Comparison of ENCODE assay signal across 9 cellular contexts in the genomic region with DNA sequence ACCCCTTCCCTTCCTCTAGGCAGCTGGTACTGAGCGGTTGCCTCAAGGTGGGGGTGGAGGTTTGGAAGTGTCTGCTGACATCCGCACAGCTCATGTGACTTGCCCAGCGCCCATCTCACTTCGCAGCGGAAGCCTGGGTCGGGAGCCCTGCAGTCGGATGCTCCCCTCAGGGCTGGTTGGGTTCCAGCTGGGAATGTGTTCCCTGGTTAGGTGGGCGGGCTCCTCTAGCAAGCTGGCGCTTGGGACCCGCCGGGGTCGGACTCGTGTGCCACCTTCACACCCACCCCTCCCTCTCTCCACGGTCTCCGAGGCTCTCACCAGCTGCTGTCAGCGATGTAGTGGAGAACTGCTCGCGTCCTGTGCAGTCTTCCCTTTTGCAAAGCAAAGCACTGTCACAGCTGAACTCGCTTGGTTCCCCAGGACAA. TPM values are rescaled to one million over a fixed set of nuclear protein-coding genes. Genes with fewer than 3 reads are reported as not detected.
DNase-seq lines count a peak whose midpoint lies in the region; ATAC-seq and TF ChIP-seq lines count a peak whose summit lies in the region.
"Had no signal": no experiment of that assay in that cellular context is flagged by ENCODE, and none has a peak within 500 bp of the region (broad histone marks: within the 10 kb centered on the region; RNA-seq: fewer than 3 reads in every experiment).

No MANE protein-coding gene starts in this region.

- DNase-seq in SK-MEL-5 (ENCODE audit: low read depth, low spot score) (peak; percentile 78), epidermal melanocyte (ENCODE audit: insufficient read length, low spot score) (peak; percentile 71), renal cortical epithelial cell (ENCODE audit: low read depth) (peak; percentile 23), GF-D8 (lab: John Stamatoyannopoulos, UW) (no peak)

- ATAC-seq in HG03457 (IDR thresholded peaks at IDR 0.05; ENCODE audit: unreplicated experiment) (no peak), HG03442 (IDR thresholded peaks at IDR 0.05; ENCODE audit: unreplicated experiment) (no peak), HG03565 (IDR thresholded peaks at IDR 0.05; ENCODE audit: unreplicated experiment) (no peak)
- ATAC-seq: HCT116 had no signal

- TF ChIP-seq POLR2A in GM19193 (IDR thresholded peaks at IDR 0.05; ENCODE audit: extremely low read depth, insufficient read depth, insufficient read length) = peak; percentile 52

- in situ Hi-C loops in SK-MEL-5 (cut with HindIII; ENCODE audit: low pct_unique_long_range_greater_than_20kb, low sequenced_read_pairs) = no loop called here

RNA-seq across cellular contexts. Expression of a gene that starts 10.2 kb away (rescaled TPM):
- total RNA-seq in SK-MEL-5 (2014; rRNA removed; shearing (Covaris generic)) = 41.2 and 46.0 TPM in 2 replicates
- polyA plus RNA-seq in SK-MEL-5 (2015; cell fraction: cytosol; rRNA removed) = 50.6 and 64.3 TPM in 2 replicates
- polyA plus RNA-seq in SK-MEL-5 (2015; cell fraction: nucleus; rRNA removed) = 86.3 and 136 TPM in 2 replicates
- 35.6 and 37.1 TPM in 2 replicates for total RNA-seq in renal cortical epithelial cell

RNA-seq across cellular contexts. Expression of a gene that starts 24.2 kb away (rescaled TPM):
- 24.7 and 26.7 TPM in 2 replicates for total RNA-seq in SK-MEL-5 (2014; rRNA removed; shearing (Covaris generic))
- 41.2 and 45.4 TPM in 2 replicates for polyA plus RNA-seq in SK-MEL-5 (2015; cell fraction: cytosol; rRNA removed)
- polyA plus RNA-seq in SK-MEL-5 (2015; cell fraction: nucleus; rRNA removed) = 20.9 and 26.1 TPM in 2 replicates
- total RNA-seq in renal cortical epithelial cell = 21.5 and 51.4 TPM in 2 replicates

RNA-seq across cellular contexts. Expression of a gene that starts 26.9 kb away (rescaled TPM):
- total RNA-seq in SK-MEL-5 (2014; rRNA removed; shearing (Covaris generic)) = 0.08 and 0.32 TPM in 2 replicates
- 0.05 and 0.30 TPM in 2 replicates for polyA plus RNA-seq in SK-MEL-5 (2015; cell fraction: cytosol; rRNA removed)
- 1.1 TPM in 1 of 2 replicates, not detected in the other for polyA plus RNA-seq in SK-MEL-5 (2015; cell fraction: nucleus; rRNA removed)
- 0.65 TPM in 1 of 2 replicates, not detected in the other for total RNA-seq in renal cortical epithelial cell

RNA-seq across cellular contexts. Expression of a gene that starts 57.6 kb away (rescaled TPM):
- total RNA-seq in SK-MEL-5 (2014; rRNA removed; shearing (Covaris generic)) = 0.03 TPM in 1 of 2 replicates, not detected in the other
- not detected in 2 replicates for polyA plus RNA-seq in SK-MEL-5 (2015; cell fraction: cytosol; rRNA removed)
- polyA plus RNA-seq in SK-MEL-5 (2015; cell fraction: nucleus; rRNA removed) = 0.93 and 1.2 TPM in 2 replicates
- 0.10 TPM in 1 of 2 replicates, not detected in the other for total RNA-seq in renal cortical epithelial cell
